Comparison of ENCODE assay signal across 18 cellular contexts in genomic region chr6:141866731-141867502, GRCh38.
"Had no signal": no experiment of that assay in that cellular context is flagged by ENCODE, and none has a peak within 500 bp of the region (broad histone marks: within the 10 kb centered on the region; RNA-seq: fewer than 3 reads in every experiment).

No MANE protein-coding gene starts in this region.

- H3K36me3 ChIP-seq: cardiac muscle cell, upper lobe of left lung had no signal

- DNase-seq: activated CD4-positive, CD25-positive, alpha-beta regulatory T cell treated with anti-CD3 and anti-CD28 coated beads, Interleukin-2, amount 50 U/mL, for 72 hours; activated naive CD4-positive, alpha-beta T cell; activated naive CD8-positive, alpha-beta T cell treated with anti-CD3 and anti-CD28 coated beads, Interleukin-2, amount 50 U/mL, for 24 hours; head of caudate nucleus; islet precursor cell; mammary epithelial cell; naive thymus-derived CD8-positive, alpha-beta T cell; SK-N-SH; stimulated activated CD4-positive, alpha-beta T cell treated with anti-CD3 and anti-CD28 coated beads, Interleukin-4, amount 100 ng/mL, for 4 hours; stimulated activated CD8-positive, alpha-beta memory T cell treated with anti-CD3 and anti-CD28 coated beads, Interleukin-4, amount 100 ng/mL, for 48 hours; stimulated activated naive CD4-positive, alpha-beta T cell treated with Interleukin-2 at 50 U/mL for 16 hours; T-cell; T-helper 9 cell; upper lobe of left lung had no signal

- FAIRE-seq: astrocyte, endometrium had no signal

- H3K4me3 ChIP-seq: cardiac muscle cell, skin epidermis, upper lobe of left lung had no signal

- ATAC-seq: activated naive CD8-positive, alpha-beta T cell treated with anti-CD3 and anti-CD28 coated beads, Interleukin-2, amount 50 U/mL, for 24 hours; naive thymus-derived CD8-positive, alpha-beta T cell; T-cell had no signal

- H3K27me3 ChIP-seq: cardiac muscle cell, upper lobe of left lung had no signal
